9 cellular contexts compared by ENCODE assay signal in genomic region chr10:112953760-112954159, GRCh38. TPM values are rescaled to one million over a fixed set of nuclear protein-coding genes. Genes with fewer than 3 reads are reported as not detected.
DNase-seq lines count a peak whose midpoint lies in the region; ATAC-seq and TF ChIP-seq lines count a peak whose summit lies in the region.
"Had no signal": no experiment of that assay in that cellular context is flagged by ENCODE, and none has a peak within 500 bp of the region (broad histone marks: within the 10 kb centered on the region; RNA-seq: fewer than 3 reads in every experiment).

No MANE protein-coding gene starts in this region.

- peaks cover 9 to 68% (median 51%) of the 10 kb centered on the region in 9 donors for H3K4me1 ChIP-seq in heart right ventricle
- H3K4me1 ChIP-seq in mucosa of rectum (ENCODE audit: control insufficient read depth in 2 of 2, insufficient read depth in 2 of 2, low read length in 2 of 2): peaks cover 19 to 45% of the 10 kb centered on the region in 2 donors
- H3K4me1 ChIP-seq in vagina: peaks cover 62% of the 10 kb centered on the region

- peak overlapping the region; percentile 80 to 97 for H3K9ac ChIP-seq in mucosa of rectum (ENCODE audit: low read depth in 1 of 2, low read length in 2 of 2)

- intact Hi-C loops in heart right ventricle (cut with DNase I) (loop anchor here in 8 of 10 donors (5.0 to 10.0 kb wide), 13 partner anchors 49 to 476 kb away; no protein-coding TSS in a partner anchor), left ventricle myocardium superior (cut with micrococcal nuclease) (no loop called here), dorsolateral prefrontal cortex (cut with DNase I) (loop anchor here (5.0 to 10.0 kb wide), 4 partner anchors 34 to 174 kb away; no protein-coding TSS in a partner anchor), vagina (cut with DNase I) (loop anchor here (10.0 kb wide), 2 partner anchors 71 to 171 kb away; no protein-coding TSS in a partner anchor)

- H3K4me3 ChIP-seq in heart right ventricle (peak overlapping the region in 9 of 10 donors; percentile 62 to 90 (median 78)), dorsolateral prefrontal cortex (peak overlapping the region in 55 of 59 donors; percentile 8 to 86 (median 73)), mucosa of rectum (ENCODE audit: low read length in 2 of 2) (peak overlapping the region; percentile 90 to 93), vagina (peak overlapping the region; percentile 78 to 85)
- H3K4me3 ChIP-seq: K562 had no signal

- H3K27me3 ChIP-seq in heart right ventricle: peaks cover 0 to 26% (median 0%) of the 10 kb centered on the region in 7 donors
- H3K27me3 ChIP-seq in dorsolateral prefrontal cortex: no peaks in the 10 kb centered on the region
- H3K27me3 ChIP-seq in mucosa of rectum (ENCODE audit: control insufficient read depth in 2 of 2, insufficient read depth in 2 of 2, low read length in 2 of 2): no peaks in the 10 kb centered on the region
- H3K27me3 ChIP-seq in vagina: no peaks in the 10 kb centered on the region

- no peak for ATAC-seq in heart right ventricle
- ATAC-seq in left ventricle myocardium superior: no peak
- ATAC-seq: K562 had no signal

- WGBS in heart right ventricle, 2 donors: 42 to 46% methylated on average over 8 of the region's 8 CpGs

- no peak for TF ChIP-seq CTCF in heart right ventricle (IDR thresholded peaks at IDR 0.05)
- no peak for TF ChIP-seq CTCF in dorsolateral prefrontal cortex (IDR thresholded peaks at IDR 0.05 in 54 of 56, conservative IDR thresholded peaks at IDR 0.05 in 2 of 56; ENCODE audit: low read depth in 1 of 56, partially characterized antibody in 56 of 56)
- TF ChIP-seq CTCF in vagina (IDR thresholded peaks at IDR 0.05): no peak

- H3K36me3 ChIP-seq in heart right ventricle (peaks cover 0 to 5% (median 0%) of the 10 kb centered on the region in 9 donors), mucosa of rectum (ENCODE audit: control insufficient read depth in 2 of 2, insufficient read depth in 2 of 2, low read length in 2 of 2) (no peaks in the 10 kb centered on the region), vagina (no peaks in the 10 kb centered on the region)

- peak overlapping the region in 9 of 10 donors; percentile 23 to 97 (median 91) for H3K27ac ChIP-seq in heart right ventricle
- H3K27ac ChIP-seq in dorsolateral prefrontal cortex: peak overlapping the region in 27 of 59 donors; percentile 3 to 92 (median 86)
- peak overlapping the region; percentile 93 to 95 for H3K27ac ChIP-seq in mucosa of rectum (ENCODE audit: low read depth in 2 of 2, low read length in 2 of 2)
- peak overlapping the region; percentile 95 for H3K27ac ChIP-seq in vagina

- no peak for TF ChIP-seq POLR2A in vagina (IDR thresholded peaks at IDR 0.05)

- H3K9me3 ChIP-seq in heart right ventricle (no peaks in the 10 kb centered on the region), mucosa of rectum (ENCODE audit: control insufficient read depth in 2 of 2, low read length in 2 of 2) (no peaks in the 10 kb centered on the region), vagina (no peaks in the 10 kb centered on the region)

- DNase-seq in heart right ventricle (no peak), left ventricle myocardium superior (no peak), dorsolateral prefrontal cortex (no peak), vagina (ENCODE audit: extremely low spot score in 2 of 2) (no peak), iPS-NIHi7 (ENCODE audit: extremely low spot score) (no peak), SW 1271 (lab: John Stamatoyannopoulos, UW) (no peak)
- no peak for DNase-seq in stimulated activated CD4-positive, alpha-beta T cell treated with anti-CD3 and anti-CD28 coated beads, Interleukin-2, amount 100 ng/mL, for 24 hours

RNA-seq across cellular contexts. Expression of gene TCF7L2, which starts 3.7 kb away (rescaled TPM):
- total RNA-seq in heart right ventricle (10 to 100 TPM in 9 of 10 donors, 1 to 10 TPM in 1; 9.9 to 15.8 (median 12.0) TPM), left ventricle myocardium superior (13.5 TPM), dorsolateral prefrontal cortex (10 to 100 TPM; 15.8 to 51.9 (median 27.4) TPM), vagina (44.4 TPM)
- polyA plus RNA-seq in heart right ventricle: 10 to 100 TPM in 1 of 2 donors, 1 to 10 TPM in 1; 3.6 to 11.9 TPM
